In genomic region chr13:113034451-113035208, GRCh38 we compare ENCODE assay signal across 8 cellular contexts.
DNase-seq lines count a peak whose midpoint lies in the region; ATAC-seq, FAIRE-seq and TF ChIP-seq lines count a peak whose summit lies in the region.

No MANE protein-coding gene starts in this region.

- no peaks in the 10 kb centered on the region for H3K9me3 ChIP-seq in thoracic aorta

- H3K27ac ChIP-seq in thoracic aorta, result no peak overlapping the region

- peaks cover 0 to 5% of the 10 kb centered on the region in 2 donors for H3K4me1 ChIP-seq in thoracic aorta (ENCODE audit: control insufficient read depth in 1 of 2, low read depth in 2 of 2)

- H3K4me3 Mint-ChIP-seq in brain (no peak overlapping the region), natural killer cell (no peak overlapping the region)

- H3K36me3 Mint-ChIP-seq in brain (peaks cover 43% of the 10 kb centered on the region), natural killer cell (no peaks in the 10 kb centered on the region)

- H3K4me3 ChIP-seq in thoracic aorta, result no peak overlapping the region

- H3K27ac Mint-ChIP-seq in brain, result peak overlapping the region in 2 of 5 experiments; percentile 9 to 48
- H3K27ac Mint-ChIP-seq in natural killer cell, result no peak overlapping the region

- intact Hi-C loops in natural killer cell (cut with micrococcal nuclease), result no loop called here

- no peaks in the 10 kb centered on the region for H3K27me3 ChIP-seq in thoracic aorta (replicated peaks; ENCODE audit: insufficient read depth)

- no peaks in the 10 kb centered on the region for H3K36me3 ChIP-seq in thoracic aorta

- H3K9me3 Mint-ChIP-seq in brain (peaks cover 2 to 12% (median 6%) of the 10 kb centered on the region in 5 experiments), natural killer cell (no peaks in the 10 kb centered on the region)

- H3K27me3 Mint-ChIP-seq in brain (no peaks in the 10 kb centered on the region), natural killer cell (ENCODE audit: low read depth in 2 of 2) (peaks cover 2 to 14% of the 10 kb centered on the region in 2 donors)

- peaks cover 6% of the 10 kb centered on the region for H3K4me1 Mint-ChIP-seq in brain
- no peaks in the 10 kb centered on the region for H3K4me1 Mint-ChIP-seq in natural killer cell

- FAIRE-seq in GM19239 (lab: Jason Lieb, UNC), result no peak

- TF ChIP-seq CTCF in brain (conservative IDR thresholded peaks at IDR 0.05) (peak; percentile 68 to 78), thoracic aorta (IDR thresholded peaks at IDR 0.05) (peak; percentile 79), natural killer cell (IDR thresholded peaks at IDR 0.05) (no peak)

- no peak for ATAC-seq in thoracic aorta (ENCODE audit: insufficient number of reproducible peaks, low FRiP score, low read depth)
- no peak for ATAC-seq in natural killer cell
- ATAC-seq in HG03097 (IDR thresholded peaks at IDR 0.05; ENCODE audit: low FRiP score, unreplicated experiment), result no peak

- DNase-seq in A172 (ENCODE audit: low spot score), result peak; percentile 65
- DNase-seq in HS-27A (ENCODE audit: low read depth), result peak; percentile 12
- peak; percentile 80 for DNase-seq in inferior parietal cortex (ENCODE audit: extremely low spot score)
- DNase-seq in thoracic aorta (ENCODE audit: low spot score), result no peak
- no peak for DNase-seq in natural killer cell
- DNase-seq in GM19239 (ENCODE audit: insufficient read length, low spot score), result no peak

Comparison
In these comparisons a context has a peak if more than half of its experiments do, and no peak if none do; other contexts are left out.
1. DNase-seq: peak in A172 (single experiment), HS-27A (single experiment) and inferior parietal cortex (single experiment); none in thoracic aorta (single experiment), natural killer cell (single experiment) and GM19239 (single experiment).